19 cellular contexts compared by ENCODE assay signal in the genomic region with DNA sequence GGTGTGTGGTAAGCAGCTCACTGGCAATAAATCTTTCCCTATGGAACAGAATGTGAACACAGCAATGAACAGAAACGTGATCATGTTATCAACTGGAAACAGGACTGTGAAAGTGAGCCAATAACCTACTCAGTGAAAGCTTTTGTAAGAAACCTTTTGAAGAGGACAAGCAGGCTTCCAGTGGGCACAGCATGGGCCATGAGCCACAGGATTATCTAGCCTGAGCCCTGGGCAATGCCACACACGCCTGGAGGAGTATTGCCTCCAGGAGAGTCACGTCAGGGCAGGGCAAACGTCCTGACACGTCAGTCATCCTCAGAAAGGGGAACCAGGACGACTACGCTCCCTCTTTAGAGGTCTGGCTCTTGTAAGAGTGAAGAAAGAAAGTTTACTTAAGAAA. TPM values are rescaled to one million over a fixed set of nuclear protein-coding genes. Genes with fewer than 3 reads are reported as not detected.
DNase-seq lines count a peak whose midpoint lies in the region; ATAC-seq and TF ChIP-seq lines count a peak whose summit lies in the region.
"Had no signal": no experiment of that assay in that cellular context is flagged by ENCODE, and none has a peak within 500 bp of the region (broad histone marks: within the 10 kb centered on the region; RNA-seq: fewer than 3 reads in every experiment).

No MANE protein-coding gene starts in this region.

- DNase-seq in HUDEP-2 (lab: John Stamatoyannopoulos, UW; ENCODE audit: unreplicated experiment in 76 of 76) (peak in 71 of 76 experiments; percentile 20 to 90 (median 68)), SIG-M5 (lab: John Stamatoyannopoulos, UW) (peak; percentile 20), esophagus muscularis mucosa (ENCODE audit: extremely low spot score) (no peak)
- no peak for DNase-seq in natural killer cell treated with Interleukin-12 subunit alpha and Interleukin-12 subunit beta and Interleukin-15 and Interleukin-18, amount 100 ng/mL, for 72 hours (ENCODE audit: low spot score)
- DNase-seq in activated CD4-positive, alpha-beta T cell treated with anti-CD3 and anti-CD28 coated beads, Interleukin-2, amount 10 ng/mL, durations not matched to agents 24 days and 14 days = no peak
- DNase-seq: activated CD4-positive, CD25-positive, alpha-beta regulatory T cell treated with anti-CD3 and anti-CD28 coated beads, Interleukin-2, amount 50 U/mL, for 72 hours; activated gamma-delta T cell treated with Interleukin-2 at 50 U/mL for 16 hours; anterior cingulate cortex; foreskin keratinocyte; GM23248; NCI-H526; small intestine had no signal

- peaks cover 20% of the 10 kb centered on the region for H3K36me3 Mint-ChIP-seq in natural killer cell treated with Interleukin-12 subunit alpha and Interleukin-12 subunit beta and Interleukin-15 and Interleukin-18, amount 100 ng/mL, for 72 hours
- peaks cover 25% of the 10 kb centered on the region for H3K36me3 Mint-ChIP-seq in activated CD4-positive, alpha-beta T cell treated with anti-CD3 and anti-CD28 coated beads, Interleukin-2, amount 10 ng/mL, durations not matched to agents 24 days and 14 days (ENCODE audit: low read depth)

- intact Hi-C loops in esophagus muscularis mucosa (cut with DNase I) = no loop called here
- intact Hi-C loops in activated CD4-positive, alpha-beta T cell treated with anti-CD3 and anti-CD28 coated beads, Interleukin-2, amount 10 ng/mL, durations not matched to agents 24 days and 14 days (cut with micrococcal nuclease) = no loop called here

- no peaks in the 10 kb centered on the region for H3K9me3 Mint-ChIP-seq in natural killer cell treated with Interleukin-12 subunit alpha and Interleukin-12 subunit beta and Interleukin-15 and Interleukin-18, amount 100 ng/mL, for 72 hours
- no peaks in the 10 kb centered on the region for H3K9me3 Mint-ChIP-seq in activated CD4-positive, alpha-beta T cell treated with anti-CD3 and anti-CD28 coated beads, Interleukin-2, amount 10 ng/mL, durations not matched to agents 24 days and 14 days
- H3K9me3 Mint-ChIP-seq: T-cell had no signal

- WGBS in esophagus muscularis mucosa = 63% methylated on average over 7 of the region's 7 CpGs

- peaks cover 12 to 13% of the 10 kb centered on the region in 2 donors for H3K4me1 Mint-ChIP-seq in natural killer cell treated with Interleukin-12 subunit alpha and Interleukin-12 subunit beta and Interleukin-15 and Interleukin-18, amount 100 ng/mL, for 72 hours (ENCODE audit: low read depth in 2 of 2)
- H3K4me1 Mint-ChIP-seq in activated CD4-positive, alpha-beta T cell treated with anti-CD3 and anti-CD28 coated beads, Interleukin-2, amount 10 ng/mL, durations not matched to agents 24 days and 14 days = peaks cover 8% of the 10 kb centered on the region

- TF ChIP-seq POLR2A in esophagus muscularis mucosa (IDR thresholded peaks at IDR 0.05; ENCODE audit: low read depth) = no peak

- peaks cover 10 to 40% (median 36%) of the 10 kb centered on the region in 4 donors for H3K4me1 ChIP-seq in esophagus muscularis mucosa
- H3K4me1 ChIP-seq: foreskin keratinocyte had no signal

- no peak overlapping the region for H3K4me3 ChIP-seq in esophagus muscularis mucosa
- H3K4me3 ChIP-seq: GM23248, lung had no signal

- no peak for TF ChIP-seq EP300 in esophagus muscularis mucosa (IDR thresholded peaks at IDR 0.05)

- no peaks in the 10 kb centered on the region for H3K9me3 ChIP-seq in esophagus muscularis mucosa

- no peak overlapping the region for H3K4me3 Mint-ChIP-seq in natural killer cell treated with Interleukin-12 subunit alpha and Interleukin-12 subunit beta and Interleukin-15 and Interleukin-18, amount 100 ng/mL, for 72 hours
- H3K4me3 Mint-ChIP-seq in activated CD4-positive, alpha-beta T cell treated with anti-CD3 and anti-CD28 coated beads, Interleukin-2, amount 10 ng/mL, durations not matched to agents 24 days and 14 days = no peak overlapping the region
- H3K4me3 Mint-ChIP-seq: T-cell had no signal

- peak overlapping the region in 3 of 4 donors; percentile 59 to 74 (median 73) for H3K27ac ChIP-seq in esophagus muscularis mucosa (replicated peaks in 1 of 4)
- H3K27ac ChIP-seq: foreskin keratinocyte, GM23248, KMS-11 had no signal

- TF ChIP-seq CTCF in esophagus muscularis mucosa (IDR thresholded peaks at IDR 0.05) = no peak

- no peaks in the 10 kb centered on the region for H3K27me3 Mint-ChIP-seq in natural killer cell treated with Interleukin-12 subunit alpha and Interleukin-12 subunit beta and Interleukin-15 and Interleukin-18, amount 100 ng/mL, for 72 hours
- H3K27me3 Mint-ChIP-seq in activated CD4-positive, alpha-beta T cell treated with anti-CD3 and anti-CD28 coated beads, Interleukin-2, amount 10 ng/mL, durations not matched to agents 24 days and 14 days = no peaks in the 10 kb centered on the region
- H3K27me3 Mint-ChIP-seq: T-cell had no signal

- no peak for ATAC-seq in natural killer cell treated with Interleukin-12 subunit alpha and Interleukin-12 subunit beta and Interleukin-15 and Interleukin-18, amount 100 ng/mL, for 72 hours
- ATAC-seq in HG03135 (IDR thresholded peaks at IDR 0.05; ENCODE audit: unreplicated experiment) (no peak), HG03469 (IDR thresholded peaks at IDR 0.05; ENCODE audit: unreplicated experiment) (no peak), GM21360 (IDR thresholded peaks at IDR 0.05; ENCODE audit: unreplicated experiment) (no peak)
- ATAC-seq: foreskin keratinocyte, Panc1, T-cell had no signal

- no peaks in the 10 kb centered on the region for H3K27me3 ChIP-seq in esophagus muscularis mucosa
- H3K27me3 ChIP-seq: foreskin keratinocyte had no signal

- H3K36me3 ChIP-seq in esophagus muscularis mucosa = peaks cover 15 to 64% (median 44%) of the 10 kb centered on the region in 4 donors

- peak overlapping the region; percentile 23 to 57 for H3K27ac Mint-ChIP-seq in natural killer cell treated with Interleukin-12 subunit alpha and Interleukin-12 subunit beta and Interleukin-15 and Interleukin-18, amount 100 ng/mL, for 72 hours
- no peak overlapping the region for H3K27ac Mint-ChIP-seq in activated CD4-positive, alpha-beta T cell treated with anti-CD3 and anti-CD28 coated beads, Interleukin-2, amount 10 ng/mL, durations not matched to agents 24 days and 14 days
- H3K27ac Mint-ChIP-seq: T-cell had no signal

RNA-seq across cellular contexts. Expression of a gene that starts 32.3 kb away (rescaled TPM):
- total RNA-seq in esophagus muscularis mucosa = 10 to 100 TPM in 3 of 4 donors, 1 to 10 TPM in 1; 8.0 to 14.1 (median 12.2) TPM
- total RNA-seq in natural killer cell treated with Interleukin-12 subunit alpha and Interleukin-12 subunit beta and Interleukin-15 and Interleukin-18, amount 100 ng/mL, for 72 hours = 10 to 100 TPM; 20.2 to 49.6 TPM
- 22.1 and 22.8 TPM in 2 replicates for total RNA-seq in activated CD4-positive, alpha-beta T cell treated with anti-CD3 and anti-CD28 coated beads, Interleukin-2, amount 10 ng/mL, durations not matched to agents 24 days and 14 days

RNA-seq across cellular contexts. Expression of a gene that starts 43.1 kb away (rescaled TPM):
- total RNA-seq in esophagus muscularis mucosa = 100 to 1,000 TPM in 3 of 4 donors, 10 to 100 TPM in 1; 96.8 to 139 (median 117) TPM
- 100 to 1,000 TPM; 142 to 145 TPM for total RNA-seq in natural killer cell treated with Interleukin-12 subunit alpha and Interleukin-12 subunit beta and Interleukin-15 and Interleukin-18, amount 100 ng/mL, for 72 hours
- total RNA-seq in activated CD4-positive, alpha-beta T cell treated with anti-CD3 and anti-CD28 coated beads, Interleukin-2, amount 10 ng/mL, durations not matched to agents 24 days and 14 days = 170 and 185 TPM in 2 replicates

Comparison
In these comparisons a context has a peak if more than half of its experiments do, and no peak if none do; other contexts are left out.
1. DNase-seq: peak in HUDEP-2 (71 of 76) and SIG-M5 (single experiment); none in esophagus muscularis mucosa (single experiment), natural killer cell treated with Interleukin-12 subunit alpha and Interleukin-12 subunit beta and Interleukin-15 and Interleukin-18, amount 100 ng/mL, for 72 hours (single experiment) and activated CD4-positive, alpha-beta T cell treated with anti-CD3 and anti-CD28 coated beads, Interleukin-2, amount 10 ng/mL, durations not matched to agents 24 days and 14 days (single experiment).